In genomic region chr14:75559045-75559444, GRCh38 we compare ENCODE assay signal across 29 cellular contexts. TPM values are rescaled to one million over a fixed set of nuclear protein-coding genes. Genes with fewer than 3 reads are reported as not detected.
A peak's percentile ranks its signal among the peaks of the same experiment; 100 is the strongest.
DNase-seq lines count a peak whose midpoint lies in the region; ATAC-seq and TF ChIP-seq lines count a peak whose summit lies in the region.
"Had no signal": no experiment of that assay in that cellular context is flagged by ENCODE, and none has a peak within 500 bp of the region (broad histone marks: within the 10 kb centered on the region; RNA-seq: fewer than 3 reads in every experiment).

No MANE protein-coding gene starts in this region.

- intact Hi-C loops in activated CD4-positive, alpha-beta memory T cell treated with anti-CD3 and anti-CD28 coated beads for 36 hours (cut with micrococcal nuclease) = loop anchor here (1.0 to 10.0 kb wide), 3 partner anchors 9 to 1476 kb away; no protein-coding TSS in a partner anchor
- intact Hi-C loops in uterus (cut with DNase I; ENCODE audit: low total_unique reads) (no loop called here), vagina (cut with DNase I) (no loop called here)

- H3K4me1 Mint-ChIP-seq in activated CD8-positive, alpha-beta memory T cell treated with anti-CD3 and anti-CD28 coated beads, Interleukin-2, amount 10 ng/mL, durations not matched to agents 7 days and 5 days = peaks cover 66% of the 10 kb centered on the region
- peaks cover 21 to 45% (median 30%) of the 10 kb centered on the region in 4 donors for H3K4me1 Mint-ChIP-seq in CD4-positive, CD25-positive, alpha-beta regulatory T cell
- peaks cover 85% of the 10 kb centered on the region for H3K4me1 Mint-ChIP-seq in activated CD4-positive, alpha-beta memory T cell treated with anti-CD3 and anti-CD28 coated beads for 36 hours (ENCODE audit: low read depth)

- TF ChIP-seq POLR2A in uterus (IDR thresholded peaks at IDR 0.05) (no peak), vagina (IDR thresholded peaks at IDR 0.05) (no peak)

- peak overlapping the region; percentile 59 for H3K27ac ChIP-seq in CD4-positive, CD25-positive, alpha-beta regulatory T cell (ENCODE audit: insufficient read depth, low read length, poor library complexity, severe bottlenecking)
- peak overlapping the region; percentile 82 for H3K27ac ChIP-seq in epithelial cell of prostate
- H3K27ac ChIP-seq in uterus = no peak overlapping the region
- H3K27ac ChIP-seq in vagina = no peak overlapping the region
- H3K27ac ChIP-seq: BLaER1, heart left ventricle, transverse colon had no signal

- no peak for DNase-seq in activated CD8-positive, alpha-beta memory T cell treated with anti-CD3 and anti-CD28 coated beads, Interleukin-2, amount 10 ng/mL, durations not matched to agents 7 days and 5 days
- DNase-seq in activated CD8-positive, alpha-beta memory T cell treated with anti-CD3 and anti-CD28 coated beads for 24 hours = no peak
- no peak for DNase-seq in CD4-positive, CD25-positive, alpha-beta regulatory T cell
- no peak for DNase-seq in activated CD4-positive, alpha-beta memory T cell treated with anti-CD3 and anti-CD28 coated beads for 36 hours
- DNase-seq in epithelial cell of prostate (ENCODE audit: low read depth, low spot score) (no peak), uterus (no peak), vagina (ENCODE audit: extremely low spot score in 2 of 2) (no peak), HPDE6-E6E7 (ENCODE audit: extremely low spot score) (no peak)
- DNase-seq: activated effector memory CD4-positive, alpha-beta T cell treated with Interleukin-2 at 50 U/mL for 16 hours; amygdala; Calu3; GF-D8; heart left ventricle; kidney; NCI-H1092; NCI-H187; NCI-H2171; NCI-H524 treated with DMSO at 0.1 percent for 48 hours; nephron progenitor cell; SHP77 treated with DMSO at 0.1 percent for 48 hours; SW 1271; transverse colon had no signal

- H3K4me3 ChIP-seq in CD4-positive, CD25-positive, alpha-beta regulatory T cell (ENCODE audit: low read depth, low read length) = no peak overlapping the region
- H3K4me3 ChIP-seq in uterus = no peak overlapping the region
- H3K4me3 ChIP-seq in vagina = no peak overlapping the region
- H3K4me3 ChIP-seq: BLaER1, breast epithelium, heart left ventricle, transverse colon had no signal

- TF ChIP-seq CTCF in uterus (IDR thresholded peaks at IDR 0.05) (no peak), vagina (IDR thresholded peaks at IDR 0.05) (no peak)

- no peaks in the 10 kb centered on the region for H3K27me3 Mint-ChIP-seq in activated CD8-positive, alpha-beta memory T cell treated with anti-CD3 and anti-CD28 coated beads, Interleukin-2, amount 10 ng/mL, durations not matched to agents 7 days and 5 days
- no peaks in the 10 kb centered on the region for H3K27me3 Mint-ChIP-seq in CD4-positive, CD25-positive, alpha-beta regulatory T cell
- no peaks in the 10 kb centered on the region for H3K27me3 Mint-ChIP-seq in activated CD4-positive, alpha-beta memory T cell treated with anti-CD3 and anti-CD28 coated beads for 36 hours

- H3K9me3 Mint-ChIP-seq in activated CD8-positive, alpha-beta memory T cell treated with anti-CD3 and anti-CD28 coated beads, Interleukin-2, amount 10 ng/mL, durations not matched to agents 7 days and 5 days (ENCODE audit: low read depth) = no peaks in the 10 kb centered on the region
- peaks cover 0 to 3% (median 0%) of the 10 kb centered on the region in 7 donors for H3K9me3 Mint-ChIP-seq in CD4-positive, CD25-positive, alpha-beta regulatory T cell
- H3K9me3 Mint-ChIP-seq in activated CD4-positive, alpha-beta memory T cell treated with anti-CD3 and anti-CD28 coated beads for 36 hours = peaks cover 4% of the 10 kb centered on the region

- POLR2A ChIA-PET in activated CD4-positive, alpha-beta memory T cell treated with anti-CD3 and anti-CD28 coated beads for 36 hours (lab: Charles Lee) = interaction anchor here (1.0 to 6.2 kb wide), 8 partner anchors 9 to 102 kb away, joined by 3 to 69 read pairs (median 14); partner anchors contain the start of genes BATF, ERG28 and TTLL5

- H3K36me3 ChIP-seq in CD4-positive, CD25-positive, alpha-beta regulatory T cell (ENCODE audit: control insufficient read depth, insufficient read depth, low read length) = no peaks in the 10 kb centered on the region
- H3K36me3 ChIP-seq in uterus (no peaks in the 10 kb centered on the region), vagina (no peaks in the 10 kb centered on the region)
- H3K36me3 ChIP-seq: BLaER1, breast epithelium, heart left ventricle, transverse colon had no signal

- peaks cover 22% of the 10 kb centered on the region for H3K36me3 Mint-ChIP-seq in activated CD8-positive, alpha-beta memory T cell treated with anti-CD3 and anti-CD28 coated beads, Interleukin-2, amount 10 ng/mL, durations not matched to agents 7 days and 5 days
- H3K36me3 Mint-ChIP-seq in CD4-positive, CD25-positive, alpha-beta regulatory T cell = no peaks in the 10 kb centered on the region
- peaks cover 12% of the 10 kb centered on the region for H3K36me3 Mint-ChIP-seq in activated CD4-positive, alpha-beta memory T cell treated with anti-CD3 and anti-CD28 coated beads for 36 hours
- H3K36me3 Mint-ChIP-seq: IgD-negative memory B cell had no signal

- H3K4me1 ChIP-seq in CD4-positive, CD25-positive, alpha-beta regulatory T cell (ENCODE audit: control insufficient read depth, insufficient read depth, low read length, poor library complexity, severe bottlenecking) = peaks cover 20% of the 10 kb centered on the region
- H3K4me1 ChIP-seq in uterus (no peaks in the 10 kb centered on the region), vagina (peaks cover 5% of the 10 kb centered on the region)
- H3K4me1 ChIP-seq: BLaER1, breast epithelium had no signal

- H3K27me3 ChIP-seq in CD4-positive, CD25-positive, alpha-beta regulatory T cell (ENCODE audit: control insufficient read depth, insufficient read depth, low read length) = no peaks in the 10 kb centered on the region
- H3K27me3 ChIP-seq in uterus (no peaks in the 10 kb centered on the region), vagina (no peaks in the 10 kb centered on the region)
- H3K27me3 ChIP-seq: BLaER1, breast epithelium, heart left ventricle, transverse colon had no signal

- no peak overlapping the region for H3K4me3 Mint-ChIP-seq in activated CD8-positive, alpha-beta memory T cell treated with anti-CD3 and anti-CD28 coated beads, Interleukin-2, amount 10 ng/mL, durations not matched to agents 7 days and 5 days
- peak overlapping the region in 1 of 4 donors; percentile 48 for H3K4me3 Mint-ChIP-seq in CD4-positive, CD25-positive, alpha-beta regulatory T cell
- H3K4me3 Mint-ChIP-seq in activated CD4-positive, alpha-beta memory T cell treated with anti-CD3 and anti-CD28 coated beads for 36 hours = no peak overlapping the region
- H3K4me3 Mint-ChIP-seq: IgD-negative memory B cell, nephron progenitor cell had no signal

- CTCF ChIA-PET in activated CD8-positive, alpha-beta memory T cell treated with anti-CD3 and anti-CD28 coated beads, Interleukin-2, amount 10 ng/mL, durations not matched to agents 7 days and 5 days (lab: Charles Lee) = interaction anchor here (1.0 to 6.2 kb wide), 12 partner anchors 10 to 253 kb away, joined by 3 to 152 read pairs (median 16); partner anchors contain the start of genes BATF and FLVCR2
- CTCF ChIA-PET in activated CD4-positive, alpha-beta memory T cell treated with anti-CD3 and anti-CD28 coated beads for 36 hours (lab: Charles Lee) = interaction anchor here (1.4 to 6.6 kb wide), 10 partner anchors 10 to 257 kb away, joined by 5 to 91 read pairs (median 18); partner anchors contain the start of genes BATF, ERG28 and FLVCR2

- no peaks in the 10 kb centered on the region for H3K9me3 ChIP-seq in CD4-positive, CD25-positive, alpha-beta regulatory T cell (ENCODE audit: control insufficient read depth in 2 of 2, low read length in 2 of 2)
- H3K9me3 ChIP-seq in uterus (no peaks in the 10 kb centered on the region), vagina (no peaks in the 10 kb centered on the region)
- H3K9me3 ChIP-seq: BLaER1, breast epithelium, transverse colon had no signal

- peak overlapping the region; percentile 86 for H3K27ac Mint-ChIP-seq in activated CD8-positive, alpha-beta memory T cell treated with anti-CD3 and anti-CD28 coated beads, Interleukin-2, amount 10 ng/mL, durations not matched to agents 7 days and 5 days
- peak overlapping the region; percentile 85 to 94 (median 85) for H3K27ac Mint-ChIP-seq in CD4-positive, CD25-positive, alpha-beta regulatory T cell
- peak overlapping the region; percentile 99 for H3K27ac Mint-ChIP-seq in activated CD4-positive, alpha-beta memory T cell treated with anti-CD3 and anti-CD28 coated beads for 36 hours
- H3K27ac Mint-ChIP-seq: IgD-negative memory B cell, nephron progenitor cell had no signal

- ATAC-seq in activated CD8-positive, alpha-beta memory T cell treated with anti-CD3 and anti-CD28 coated beads, Interleukin-2, amount 10 ng/mL, durations not matched to agents 7 days and 5 days = no peak
- ATAC-seq in CD4-positive, CD25-positive, alpha-beta regulatory T cell (ENCODE audit: low read depth in 2 of 2) = no peak
- ATAC-seq: heart left ventricle had no signal

RNA-seq across cellular contexts. Expression of gene FLVCR2, which starts 19.4 kb away (rescaled TPM):
- total RNA-seq in activated CD8-positive, alpha-beta memory T cell treated with anti-CD3 and anti-CD28 coated beads, Interleukin-2, amount 10 ng/mL, durations not matched to agents 7 days and 5 days = 1 to 10 TPM; 2.1 to 5.8 TPM
- total RNA-seq in CD4-positive, CD25-positive, alpha-beta regulatory T cell = 5.4 TPM
- 1 to 10 TPM; 4.4 to 7.7 (median 6.0) TPM for polyA plus RNA-seq in CD4-positive, CD25-positive, alpha-beta regulatory T cell
- total RNA-seq in activated CD4-positive, alpha-beta memory T cell treated with anti-CD3 and anti-CD28 coated beads for 36 hours = 1 to 10 TPM; 2.8 to 7.6 TPM
- total RNA-seq in uterus (10 to 100 TPM in 1 of 4 donors, 1 to 10 TPM in 3; 2.3 to 15.0 (median 3.3) TPM), vagina (3.7 TPM)

RNA-seq across cellular contexts. Expression of gene BATF, which starts 36.8 kb away (rescaled TPM):
- total RNA-seq in activated CD8-positive, alpha-beta memory T cell treated with anti-CD3 and anti-CD28 coated beads, Interleukin-2, amount 10 ng/mL, durations not matched to agents 7 days and 5 days = 10 to 100 TPM; 74.6 to 81.3 TPM
- total RNA-seq in CD4-positive, CD25-positive, alpha-beta regulatory T cell = 50.7 TPM
- polyA plus RNA-seq in CD4-positive, CD25-positive, alpha-beta regulatory T cell = 100 to 1,000 TPM in 3 of 4 donors, 10 to 100 TPM in 1; 86.8 to 119 (median 109) TPM
- total RNA-seq in activated CD4-positive, alpha-beta memory T cell treated with anti-CD3 and anti-CD28 coated beads for 36 hours = 100 to 1,000 TPM; 171 to 182 TPM
- total RNA-seq in uterus (1 to 10 TPM in 2 of 4 donors, under 1 TPM in 1, not detected in 1; 0.28 to 6.4 (median 1.3) TPM), vagina (12.0 TPM)
- total RNA-seq: epithelial cell of proximal tubule, osteocyte, renal cortical epithelial cell had no signal
- polyA plus RNA-seq: AG04450 had no signal

Comparison
In these comparisons a context has a peak if more than half of its experiments do, and no peak if none do; other contexts are left out.
1. H3K27ac ChIP-seq: peak in CD4-positive, CD25-positive, alpha-beta regulatory T cell (single experiment) and epithelial cell of prostate (single experiment); none in uterus (0 of 2) and vagina (single experiment).
2. Peak in every context shown above with its lines, with median percentiles within 50 percentile points of each other: H3K27ac Mint-ChIP-seq.